1 cellular context compared by ENCODE assay signal in genomic region chr14:90256354-90257131, GRCh38.
TF ChIP-seq lines count a peak whose summit lies in the region.

TSS of gene PSMC1 (plus strand) at chr14:90256553. CDS start at chr14:90256598, 45 bp downstream.

TF ChIP-seq in K562, 482 proteins besides CTCF, POLR2A, EP300 and RAD21 (continued from another document):
- TF ChIP-seq CHAMP1 (IDR thresholded peaks at IDR 0.05): peak; percentile 63; the same call in 1 of the 2 replicates
- TF ChIP-seq MAFK (IDR thresholded peaks at IDR 0.05; ENCODE audit: low read length): peak; percentile 38; the same call in 1 of the 2 replicates
- peak; percentile 79 for TF ChIP-seq SUPT5H (IDR thresholded peaks at IDR 0.05)
- TF ChIP-seq POLR2G (IDR thresholded peaks at IDR 0.05; ENCODE audit: low read depth, low read length): peak; percentile 92
- TF ChIP-seq ARHGAP35 (IDR thresholded peaks at IDR 0.05; ENCODE audit: partially characterized antibody): no peak
- peak; percentile 79 for TF ChIP-seq RBBP5 (IDR thresholded peaks at IDR 0.05; ENCODE audit: borderline replicate concordance, insufficient read depth, low read length, poor library complexity, severe bottlenecking)
- TF ChIP-seq ETS1 (conservative IDR thresholded peaks at IDR 0.05; ENCODE audit: control insufficient read depth, low read depth, low read length): 0 out of 2 replicates have a peak, but pooled peaks have one; percentile 31
- peak in 1 of 2 experiments; percentile 94; a peak in 2 of 3 replicates for TF ChIP-seq CBX3 (IDR thresholded peaks at IDR 0.05; ENCODE audit: borderline replicate concordance in 1 of 2, low read length in 2 of 2)
- TF ChIP-seq GABPA (tag; conservative IDR thresholded peaks at IDR 0.05; ENCODE audit: low read depth): peak; percentile 95
- TF ChIP-seq C11orf30 (IDR thresholded peaks at IDR 0.05; ENCODE audit: low read depth): peak; percentile 90
- TF ChIP-seq POLR2B (IDR thresholded peaks at IDR 0.05; ENCODE audit: low read depth, partially characterized antibody): peak; percentile 66
- TF ChIP-seq TBP (optimal IDR thresholded peaks at IDR 0.05; ENCODE audit: low read depth, low read length): peak; percentile 72
